Comparison of ENCODE assay signal across 8 cellular contexts in genomic region chr2:237614151-237614720, GRCh38. TPM values are rescaled to one million over a fixed set of nuclear protein-coding genes. Genes with fewer than 3 reads are reported as not detected.
DNase-seq lines count a peak whose midpoint lies in the region; ATAC-seq and TF ChIP-seq lines count a peak whose summit lies in the region.

No MANE protein-coding gene starts in this region.

- H3K27me3 ChIP-seq in hepatocyte (no peaks in the 10 kb centered on the region), tibial artery (no peaks in the 10 kb centered on the region)

- 31% methylated on average over 9 of the region's 9 CpGs for WGBS in hepatocyte (ENCODE audit: low lambda C conversion rate, missing lambda C conversion rate)

- H3K9me3 Mint-ChIP-seq in activated naive CD4-positive, alpha-beta T cell treated with anti-CD3 and anti-CD28 coated beads, Interleukin-2, amount 50 U/mL, for 72 hours, result no peaks in the 10 kb centered on the region

- no peaks in the 10 kb centered on the region for H3K36me3 ChIP-seq in OCI-LY7 (ENCODE audit: insufficient read depth, low read length)
- no peaks in the 10 kb centered on the region for H3K36me3 ChIP-seq in hepatocyte (replicated peaks; ENCODE audit: insufficient read depth, low read depth)
- no peaks in the 10 kb centered on the region for H3K36me3 ChIP-seq in tibial artery

- CTCF ChIA-PET in OCI-LY7 (lab: Charles Lee; ENCODE audit: unreplicated experiment), result no interaction called here

- H3K4me1 ChIP-seq in OCI-LY7 (ENCODE audit: insufficient read depth, low read length, poor library complexity, severe bottlenecking), result peaks cover 9% of the 10 kb centered on the region
- peaks cover 39% of the 10 kb centered on the region for H3K4me1 ChIP-seq in hepatocyte (ENCODE audit: insufficient read depth)
- H3K4me1 ChIP-seq in tibial artery, result peaks cover 0 to 48% (median 32%) of the 10 kb centered on the region in 4 donors

- intact Hi-C loops in OCI-LY7 (cut with micrococcal nuclease; ENCODE audit: unreplicated experiment), result no loop called here
- intact Hi-C loops in tibial artery (cut with DNase I; ENCODE audit: low total_unique reads), result no loop called here

- peak; percentile 94 for DNase-seq in NCI-H345 treated with DMSO at 0.1 percent for 48 hours (lab: John Stamatoyannopoulos, UW; ENCODE audit: unreplicated experiment)
- DNase-seq in NCI-H345 (lab: John Stamatoyannopoulos, UW), result no peak
- no peak for DNase-seq in OCI-LY7 (ENCODE audit: low spot score)
- DNase-seq in hepatocyte (ENCODE audit: low spot score), result peak; percentile 86
- DNase-seq in tibial artery, result no peak
- no peak for DNase-seq in activated naive CD4-positive, alpha-beta T cell treated with anti-CD3 and anti-CD28 coated beads, Interleukin-2, amount 50 U/mL, for 72 hours (ENCODE audit: low spot score in 2 of 2)
- DNase-seq in NCI-H82 treated with DMSO at 0.1 percent for 48 hours (lab: John Stamatoyannopoulos, UW; ENCODE audit: unreplicated experiment), result no peak
- DNase-seq in NCI-H2227 (lab: John Stamatoyannopoulos, UW; ENCODE audit: unreplicated experiment), result no peak

- H2AFZ ChIP-seq in OCI-LY7 (ENCODE audit: low read length) (no peak overlapping the region), hepatocyte (no peak overlapping the region)

- H3K4me2 ChIP-seq in OCI-LY7 (ENCODE audit: low read length) (no peak overlapping the region), hepatocyte (no peak overlapping the region)

- no peaks in the 10 kb centered on the region for H3K36me3 Mint-ChIP-seq in activated naive CD4-positive, alpha-beta T cell treated with anti-CD3 and anti-CD28 coated beads, Interleukin-2, amount 50 U/mL, for 72 hours

- H3K27ac Mint-ChIP-seq in activated naive CD4-positive, alpha-beta T cell treated with anti-CD3 and anti-CD28 coated beads, Interleukin-2, amount 50 U/mL, for 72 hours, result no peak overlapping the region

- H3K27ac ChIP-seq in OCI-LY7 (ENCODE audit: low read depth, low read length, poor library complexity, severe bottlenecking) (no peak overlapping the region), hepatocyte (peak overlapping the region; percentile 78), tibial artery (peak overlapping the region; percentile 76 to 81)

- ATAC-seq in activated naive CD4-positive, alpha-beta T cell treated with anti-CD3 and anti-CD28 coated beads, Interleukin-2, amount 50 U/mL, for 72 hours, result no peak

- H3K9me3 ChIP-seq in OCI-LY7 (ENCODE audit: low read length) (no peaks in the 10 kb centered on the region), hepatocyte (ENCODE audit: low read depth) (no peaks in the 10 kb centered on the region), tibial artery (no peaks in the 10 kb centered on the region)

- TF ChIP-seq CTCF in OCI-LY7 (conservative IDR thresholded peaks at IDR 0.05; ENCODE audit: low read length) (peak; percentile 45; the same call in 1 of the 2 replicates), hepatocyte (IDR thresholded peaks at IDR 0.05; ENCODE audit: poor library complexity) (peak; percentile 28), tibial artery (IDR thresholded peaks at IDR 0.05) (no peak)

- BruUV-seq in OCI-LY7 (replicated peaks; lab: Mats Ljungman, UMichigan), result no TSS peak

- H3K79me2 ChIP-seq in OCI-LY7 (ENCODE audit: insufficient read depth, low read depth, low read length), result no peaks in the 10 kb centered on the region
- H3K79me2 ChIP-seq in hepatocyte, result no peaks in the 10 kb centered on the region

- H3K4me3 ChIP-seq in OCI-LY7 (ENCODE audit: low read depth, low read length, poor library complexity, severe bottlenecking) (no peak overlapping the region), hepatocyte (no peak overlapping the region), tibial artery (no peak overlapping the region)

- H4K20me1 ChIP-seq in OCI-LY7 (ENCODE audit: insufficient read depth, low read length), result no peaks in the 10 kb centered on the region
- no peaks in the 10 kb centered on the region for H4K20me1 ChIP-seq in hepatocyte (ENCODE audit: insufficient read depth, poor library complexity, severe bottlenecking)

- H3K9me2 ChIP-seq in OCI-LY7 (ENCODE audit: insufficient read depth, low read length) (no peaks in the 10 kb centered on the region), hepatocyte (replicated peaks; ENCODE audit: insufficient read depth) (no peaks in the 10 kb centered on the region)

- POLR2A ChIA-PET in OCI-LY7 (lab: Charles Lee), result interaction anchor here (0.7 kb wide), 1 partner anchor 84 kb away, joined by 4 read pairs; no protein-coding TSS in a partner anchor

RNA-seq across cellular contexts. Expression of gene LRRFIP1, which starts 13.2 kb away (rescaled TPM):
- 95.7 and 102 TPM in 2 replicates for total RNA-seq in OCI-LY7 (2014; rRNA removed; shearing (Covaris generic))
- total RNA-seq in OCI-LY7 (2022) (216 and 246 TPM in 2 replicates), hepatocyte (42.7 and 49.0 TPM in 2 replicates)
- 64.1 and 81.4 TPM in 2 replicates for polyA plus RNA-seq in hepatocyte
- 100 to 1,000 TPM; 190 to 193 TPM for total RNA-seq in activated naive CD4-positive, alpha-beta T cell treated with anti-CD3 and anti-CD28 coated beads, Interleukin-2, amount 50 U/mL, for 72 hours

RNA-seq across cellular contexts. Expression of gene RAB17, which starts 23.7 kb away (rescaled TPM):
- total RNA-seq in OCI-LY7 (2014; rRNA removed; shearing (Covaris generic)), result not detected in 2 replicates
- total RNA-seq in OCI-LY7 (2022), result not detected in 2 replicates
- 56.8 and 58.3 TPM in 2 replicates for total RNA-seq in hepatocyte
- 89.6 and 99.1 TPM in 2 replicates for polyA plus RNA-seq in hepatocyte
- total RNA-seq in activated naive CD4-positive, alpha-beta T cell treated with anti-CD3 and anti-CD28 coated beads, Interleukin-2, amount 50 U/mL, for 72 hours, result under 1 TPM in 1 of 2 donors, not detected in 1; 0.88 TPM

RNA-seq across cellular contexts. Expression of gene PRLH, which starts 47.9 kb away (rescaled TPM):
- not detected in 2 replicates for total RNA-seq in OCI-LY7 (2014; rRNA removed; shearing (Covaris generic))
- total RNA-seq in OCI-LY7 (2022) (not detected in 2 replicates), hepatocyte (not detected in 2 replicates)
- polyA plus RNA-seq in hepatocyte, result not detected in 2 replicates
- not detected for total RNA-seq in activated naive CD4-positive, alpha-beta T cell treated with anti-CD3 and anti-CD28 coated beads, Interleukin-2, amount 50 U/mL, for 72 hours

Comparison
In these comparisons a context has a peak if more than half of its experiments do, and no peak if none do; other contexts are left out.
1. DNase-seq: peak in NCI-H345 treated with DMSO at 0.1 percent for 48 hours (single experiment) and hepatocyte (single experiment); none in NCI-H345 (single experiment), OCI-LY7 (single experiment), tibial artery (0 of 2), activated naive CD4-positive, alpha-beta T cell treated with anti-CD3 and anti-CD28 coated beads, Interleukin-2, amount 50 U/mL, for 72 hours (0 of 2), NCI-H82 treated with DMSO at 0.1 percent for 48 hours (single experiment) and NCI-H2227 (single experiment).
2. CTCF ChIP-seq: peak in OCI-LY7 (single experiment) and hepatocyte (single experiment); none in tibial artery (0 of 2).
3. RNA of gene RAB17, which starts 23.7 kb away (total RNA-seq): 56.8 to 58.3 TPM in hepatocyte; 0.88 TPM in activated naive CD4-positive, alpha-beta T cell treated with anti-CD3 and anti-CD28 coated beads, Interleukin-2, amount 50 U/mL, for 72 hours and not detected in OCI-LY7; every median in the first group is over 10 times any median in the second.